ENCODE assay signal across 15 cellular contexts in genomic region chr17:69093279-69093789, GRCh38. TPM values are rescaled to one million over a fixed set of nuclear protein-coding genes. Genes with fewer than 3 reads are reported as not detected.
DNase-seq lines count a peak whose midpoint lies in the region; ATAC-seq and TF ChIP-seq lines count a peak whose summit lies in the region.
"Had no signal": no experiment of that assay in that cellular context is flagged by ENCODE, and none has a peak within 500 bp of the region (broad histone marks: within the 10 kb centered on the region; RNA-seq: fewer than 3 reads in every experiment).

No MANE protein-coding gene starts in this region.

- H3K4me1 Mint-ChIP-seq in dendritic cell treated with granulocyte-macrophage colony-stimulating factor and Interleukin-4, amounts not matched to agents 40 ng/mL and 50 ng/mL, for 4 days (ENCODE audit: low read depth) = peaks cover 53% of the 10 kb centered on the region
- H3K4me1 Mint-ChIP-seq in natural killer cell treated with Interleukin-12 subunit alpha and Interleukin-12 subunit beta and Interleukin-15 and Interleukin-18, amount 100 ng/mL, for 72 hours (ENCODE audit: low read depth in 2 of 2) = peaks cover 5 to 6% of the 10 kb centered on the region in 2 donors
- no peaks in the 10 kb centered on the region for H3K4me1 Mint-ChIP-seq in osteocyte (ENCODE audit: unreplicated experiment)
- H3K4me1 Mint-ChIP-seq: activated CD8-positive, alpha-beta memory T cell treated with anti-CD3 and anti-CD28 coated beads, Interleukin-2, amount 10 ng/mL, durations not matched to agents 7 days and 5 days; activated naive CD8-positive, alpha-beta T cell treated with anti-CD3 and anti-CD28 coated beads for 36 hours had no signal

- no peak for ATAC-seq in natural killer cell treated with Interleukin-12 subunit alpha and Interleukin-12 subunit beta and Interleukin-15 and Interleukin-18, amount 100 ng/mL, for 72 hours
- no peak for ATAC-seq in HG03139 (IDR thresholded peaks at IDR 0.05; ENCODE audit: unreplicated experiment)
- ATAC-seq: activated CD8-positive, alpha-beta memory T cell treated with anti-CD3 and anti-CD28 coated beads, Interleukin-2, amount 10 ng/mL, durations not matched to agents 7 days and 5 days had no signal

- no peaks in the 10 kb centered on the region for H3K27me3 ChIP-seq in BE2C
- H3K27me3 ChIP-seq: sigmoid colon, vagina had no signal

- TF ChIP-seq CTCF in BE2C (IDR thresholded peaks at IDR 0.05; ENCODE audit: low read depth, low read length) = no peak
- no peak for TF ChIP-seq CTCF in osteocyte (IDR thresholded peaks at IDR 0.05)

- peaks cover 26% of the 10 kb centered on the region for H3K9me3 Mint-ChIP-seq in dendritic cell treated with granulocyte-macrophage colony-stimulating factor and Interleukin-4, amounts not matched to agents 40 ng/mL and 50 ng/mL, for 4 days
- peaks cover 3% of the 10 kb centered on the region for H3K9me3 Mint-ChIP-seq in natural killer cell treated with Interleukin-12 subunit alpha and Interleukin-12 subunit beta and Interleukin-15 and Interleukin-18, amount 100 ng/mL, for 72 hours
- peaks cover 5% of the 10 kb centered on the region for H3K9me3 Mint-ChIP-seq in osteocyte (ENCODE audit: unreplicated experiment)
- H3K9me3 Mint-ChIP-seq: activated naive CD8-positive, alpha-beta T cell treated with anti-CD3 and anti-CD28 coated beads for 36 hours had no signal

- H3K4me3 Mint-ChIP-seq in dendritic cell treated with granulocyte-macrophage colony-stimulating factor and Interleukin-4, amounts not matched to agents 40 ng/mL and 50 ng/mL, for 4 days = peak overlapping the region; percentile 32
- H3K4me3 Mint-ChIP-seq in natural killer cell treated with Interleukin-12 subunit alpha and Interleukin-12 subunit beta and Interleukin-15 and Interleukin-18, amount 100 ng/mL, for 72 hours = peak overlapping the region; percentile 23
- no peak overlapping the region for H3K4me3 Mint-ChIP-seq in osteocyte (ENCODE audit: unreplicated experiment)
- H3K4me3 Mint-ChIP-seq: activated CD8-positive, alpha-beta memory T cell treated with anti-CD3 and anti-CD28 coated beads, Interleukin-2, amount 10 ng/mL, durations not matched to agents 7 days and 5 days; activated naive CD8-positive, alpha-beta T cell treated with anti-CD3 and anti-CD28 coated beads for 36 hours had no signal

- no peaks in the 10 kb centered on the region for H3K4me1 ChIP-seq in BE2C
- H3K4me1 ChIP-seq: sigmoid colon, vagina had no signal

- H3K36me3 ChIP-seq in BE2C = no peaks in the 10 kb centered on the region

- intact Hi-C loops in dendritic cell treated with granulocyte-macrophage colony-stimulating factor and Interleukin-4, amounts not matched to agents 40 ng/mL and 50 ng/mL, for 4 days (cut with micrococcal nuclease) = loop anchor here (10.0 kb wide), 2 partner anchors 141 to 319 kb away; no protein-coding TSS in a partner anchor

- DNase-seq in GDM1 (lab: John Stamatoyannopoulos, UW) = peak; percentile 72
- DNase-seq in HT-29 (ENCODE audit: low spot score) = peak; percentile 6
- DNase-seq in natural killer cell treated with Interleukin-12 subunit alpha and Interleukin-12 subunit beta and Interleukin-15 and Interleukin-18, amount 100 ng/mL, for 72 hours (ENCODE audit: low spot score) = no peak
- no peak for DNase-seq in BE2C
- DNase-seq in superior temporal gyrus (ENCODE audit: extremely low spot score) = no peak
- no peak for DNase-seq in osteocyte (ENCODE audit: extremely low spot score, unreplicated experiment)
- DNase-seq: activated CD8-positive, alpha-beta memory T cell treated with anti-CD3 and anti-CD28 coated beads, Interleukin-2, amount 10 ng/mL, durations not matched to agents 7 days and 5 days; activated naive CD8-positive, alpha-beta T cell treated with anti-CD3 and anti-CD28 coated beads for 36 hours; hypothalamus; NCI-H1105 treated with DMSO at 0.1 percent for 48 hours; sigmoid colon had no signal

- peak overlapping the region; percentile 90 for H3K27ac Mint-ChIP-seq in dendritic cell treated with granulocyte-macrophage colony-stimulating factor and Interleukin-4, amounts not matched to agents 40 ng/mL and 50 ng/mL, for 4 days
- peak overlapping the region in 1 of 2 donors; percentile 9 for H3K27ac Mint-ChIP-seq in natural killer cell treated with Interleukin-12 subunit alpha and Interleukin-12 subunit beta and Interleukin-15 and Interleukin-18, amount 100 ng/mL, for 72 hours
- H3K27ac Mint-ChIP-seq in osteocyte (ENCODE audit: unreplicated experiment) = no peak overlapping the region
- H3K27ac Mint-ChIP-seq: activated CD8-positive, alpha-beta memory T cell treated with anti-CD3 and anti-CD28 coated beads, Interleukin-2, amount 10 ng/mL, durations not matched to agents 7 days and 5 days; activated naive CD8-positive, alpha-beta T cell treated with anti-CD3 and anti-CD28 coated beads for 36 hours had no signal

- peaks cover 81% of the 10 kb centered on the region for H3K36me3 Mint-ChIP-seq in dendritic cell treated with granulocyte-macrophage colony-stimulating factor and Interleukin-4, amounts not matched to agents 40 ng/mL and 50 ng/mL, for 4 days (ENCODE audit: low read depth)
- no peaks in the 10 kb centered on the region for H3K36me3 Mint-ChIP-seq in natural killer cell treated with Interleukin-12 subunit alpha and Interleukin-12 subunit beta and Interleukin-15 and Interleukin-18, amount 100 ng/mL, for 72 hours
- no peaks in the 10 kb centered on the region for H3K36me3 Mint-ChIP-seq in osteocyte (ENCODE audit: unreplicated experiment)
- H3K36me3 Mint-ChIP-seq: activated CD8-positive, alpha-beta memory T cell treated with anti-CD3 and anti-CD28 coated beads, Interleukin-2, amount 10 ng/mL, durations not matched to agents 7 days and 5 days; activated naive CD8-positive, alpha-beta T cell treated with anti-CD3 and anti-CD28 coated beads for 36 hours had no signal

- H3K9me3 ChIP-seq in BE2C = no peaks in the 10 kb centered on the region
- H3K9me3 ChIP-seq: sigmoid colon, vagina had no signal

- H3K4me3 ChIP-seq in BE2C (ENCODE audit: low read depth, low read length) = no peak overlapping the region
- H3K4me3 ChIP-seq: sigmoid colon, vagina had no signal

- H3K27me3 Mint-ChIP-seq in dendritic cell treated with granulocyte-macrophage colony-stimulating factor and Interleukin-4, amounts not matched to agents 40 ng/mL and 50 ng/mL, for 4 days = no peaks in the 10 kb centered on the region
- H3K27me3 Mint-ChIP-seq in natural killer cell treated with Interleukin-12 subunit alpha and Interleukin-12 subunit beta and Interleukin-15 and Interleukin-18, amount 100 ng/mL, for 72 hours = peaks cover 0 to 7% of the 10 kb centered on the region in 2 donors
- no peaks in the 10 kb centered on the region for H3K27me3 Mint-ChIP-seq in osteocyte (ENCODE audit: unreplicated experiment)
- H3K27me3 Mint-ChIP-seq: activated naive CD8-positive, alpha-beta T cell treated with anti-CD3 and anti-CD28 coated beads for 36 hours had no signal

RNA-seq across cellular contexts. Expression of gene ABCA9, which starts 32.6 kb away (rescaled TPM):
- total RNA-seq in HT-29 (2014; rRNA removed; shearing (Covaris generic)) = not detected in 2 replicates
- total RNA-seq in natural killer cell treated with Interleukin-12 subunit alpha and Interleukin-12 subunit beta and Interleukin-15 and Interleukin-18, amount 100 ng/mL, for 72 hours = under 1 TPM in 1 of 2 donors, not detected in 1; 0.12 TPM
- polyA plus RNA-seq in BE2C (2012; ENCODE audit: insufficient read depth, insufficient read length, low read depth) = 0.09 TPM
- total RNA-seq in osteocyte = 1.1 and 1.8 TPM in 2 replicates
- total RNA-seq: activated CD8-positive, alpha-beta memory T cell treated with anti-CD3 and anti-CD28 coated beads, Interleukin-2, amount 10 ng/mL, durations not matched to agents 7 days and 5 days; activated naive CD8-positive, alpha-beta T cell treated with anti-CD3 and anti-CD28 coated beads for 36 hours had no signal

RNA-seq across cellular contexts. Expression of gene ABCA6, which starts 48.4 kb away (rescaled TPM):
- not detected in 2 replicates for total RNA-seq in HT-29 (2014; rRNA removed; shearing (Covaris generic))
- total RNA-seq in natural killer cell treated with Interleukin-12 subunit alpha and Interleukin-12 subunit beta and Interleukin-15 and Interleukin-18, amount 100 ng/mL, for 72 hours = 1 to 10 TPM; 1.1 to 1.3 TPM
- not detected for polyA plus RNA-seq in BE2C (2012; ENCODE audit: insufficient read depth, insufficient read length, low read depth)
- total RNA-seq in osteocyte = 1.2 and 1.7 TPM in 2 replicates
- total RNA-seq: T-helper 2 cell treated with Interferon-gamma antibody and Interleukin-4, amounts not matched to agents 100 ng/mL and 5 ng/mL, for 36 hours had no signal

Comparison
In these comparisons a context has a peak if more than half of its experiments do, and no peak if none do; other contexts are left out.
1. DNase-seq: peak in GDM1 (single experiment) and HT-29 (single experiment); none in natural killer cell treated with Interleukin-12 subunit alpha and Interleukin-12 subunit beta and Interleukin-15 and Interleukin-18, amount 100 ng/mL, for 72 hours (single experiment), BE2C (single experiment), superior temporal gyrus (single experiment) and osteocyte (single experiment).